In genomic region chr7:25179325-25179724, GRCh38 we compare ENCODE assay signal across 8 cellular contexts. TPM values are rescaled to one million over a fixed set of nuclear protein-coding genes. Genes with fewer than 3 reads are reported as not detected.
DNase-seq lines count a peak whose midpoint lies in the region; ATAC-seq and TF ChIP-seq lines count a peak whose summit lies in the region.

No MANE protein-coding gene starts in this region.

- no peaks in the 10 kb centered on the region for H3K36me3 ChIP-seq in gastrocnemius medialis

- no peaks in the 10 kb centered on the region for H3K4me1 ChIP-seq in foreskin keratinocyte
- peaks cover 6 to 7% of the 10 kb centered on the region in 2 donors for H3K4me1 ChIP-seq in gastrocnemius medialis

- TF ChIP-seq POLR2A in gastrocnemius medialis (IDR thresholded peaks at IDR 0.05): no peak

- in situ Hi-C loops in gastrocnemius medialis (cut with MboI; ENCODE audit: low sequenced_read_pairs in 4 of 4): no loop called here

- H3K36me3 Mint-ChIP-seq in T-helper 17 cell (ENCODE audit: low read depth): no peaks in the 10 kb centered on the region

- no peak overlapping the region for H3K27ac Mint-ChIP-seq in T-helper 17 cell

- peak overlapping the region; percentile 42 for H3K27ac ChIP-seq in foreskin keratinocyte
- peak overlapping the region; percentile 69 to 87 (median 74) for H3K27ac ChIP-seq in gastrocnemius medialis

- peak overlapping the region; percentile 93 for H3K4me3 ChIP-seq in GM12865 (ENCODE audit: low read depth, low read length)
- H3K4me3 ChIP-seq in gastrocnemius medialis: peak overlapping the region; percentile 71 to 98 (median 82)

- DNase-seq in GM12865 (ENCODE audit: low read depth) (no peak), T-helper 17 cell (no peak), foreskin keratinocyte (no peak), gastrocnemius medialis (no peak), anterior cingulate cortex (lab: John Stamatoyannopoulos, UW) (no peak), NK-92 (lab: John Stamatoyannopoulos, UW; ENCODE audit: unreplicated experiment) (no peak), NCI-H187 (lab: John Stamatoyannopoulos, UW) (no peak), NOMO-1 treated with DMSO at 0.1 percent for 48 hours (lab: John Stamatoyannopoulos, UW; ENCODE audit: unreplicated experiment) (no peak)

- H3K27me3 Mint-ChIP-seq in T-helper 17 cell: peaks cover under 1% of the 10 kb centered on the region

- H3K4me1 Mint-ChIP-seq in T-helper 17 cell: peaks cover 7% of the 10 kb centered on the region

- H3K27me3 ChIP-seq in foreskin keratinocyte: no peaks in the 10 kb centered on the region
- H3K27me3 ChIP-seq in gastrocnemius medialis: no peaks in the 10 kb centered on the region

- H3K9me3 ChIP-seq in T-helper 17 cell (ENCODE audit: control insufficient read depth, low read length, poor library complexity, severe bottlenecking): no peaks in the 10 kb centered on the region
- no peaks in the 10 kb centered on the region for H3K9me3 ChIP-seq in gastrocnemius medialis

- intact Hi-C loops in gastrocnemius medialis (cut with DNase I; ENCODE audit: low total_unique reads): no loop called here

- ATAC-seq in T-helper 17 cell (no peak), foreskin keratinocyte (no peak), gastrocnemius medialis (no peak)

- peak overlapping the region; percentile 88 for H3K4me3 Mint-ChIP-seq in T-helper 17 cell

- no peak for TF ChIP-seq CTCF in GM12865 (IDR thresholded peaks at IDR 0.05; ENCODE audit: insufficient read depth, low read depth, low read length, missing control alignments)
- no peak for TF ChIP-seq CTCF in foreskin keratinocyte (conservative IDR thresholded peaks at IDR 0.05)
- no peak for TF ChIP-seq CTCF in gastrocnemius medialis (IDR thresholded peaks at IDR 0.05 in 4 of 5, conservative IDR thresholded peaks at IDR 0.05 in 1 of 5)

RNA-seq across cellular contexts. Expression of gene NPVF, which starts 49.0 kb away (rescaled TPM):
- total RNA-seq in T-helper 17 cell (not detected), foreskin keratinocyte (not detected in 2 replicates), gastrocnemius medialis (not detected)
- polyA plus RNA-seq in foreskin keratinocyte: not detected in 2 replicates

RNA-seq across cellular contexts. Expression of gene CYCS, which starts 54.3 kb away (rescaled TPM):
- total RNA-seq in T-helper 17 cell: 100 to 1,000 TPM; 141 to 143 TPM
- 197 and 213 TPM in 2 replicates for total RNA-seq in foreskin keratinocyte
- 183 and 230 TPM in 2 replicates for polyA plus RNA-seq in foreskin keratinocyte
- 100 to 1,000 TPM in 2 of 4 donors, 10 to 100 TPM in 2; 97.9 to 186 (median 109) TPM for total RNA-seq in gastrocnemius medialis
